ENCODE assay signal across 15 cellular contexts in the genomic region with DNA sequence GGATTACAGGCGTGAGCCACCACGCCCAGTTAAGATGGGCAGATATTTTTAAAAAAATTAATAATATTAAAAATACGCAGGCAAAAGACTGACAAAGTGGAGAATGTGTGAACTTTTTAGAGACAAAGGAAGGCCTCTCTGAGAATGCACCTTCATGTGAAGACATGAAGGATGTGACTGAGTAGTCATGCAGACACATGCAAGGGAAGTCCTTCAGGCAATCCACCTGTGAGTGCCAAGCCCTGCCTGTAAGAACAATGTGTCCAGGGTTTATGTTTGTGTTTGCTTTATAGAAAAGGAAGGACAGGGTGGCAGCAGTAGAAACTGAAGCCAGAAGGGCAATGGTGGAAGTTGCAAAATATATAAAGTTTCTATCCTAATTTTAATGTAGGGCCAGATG.
DNase-seq lines count a peak whose midpoint lies in the region; ATAC-seq and TF ChIP-seq lines count a peak whose summit lies in the region.
"Had no signal": no experiment of that assay in that cellular context is flagged by ENCODE, and none has a peak within 500 bp of the region (broad histone marks: within the 10 kb centered on the region; RNA-seq: fewer than 3 reads in every experiment).

No MANE protein-coding gene starts in this region.

- TF ChIP-seq CTCF in mammary epithelial cell (conservative IDR thresholded peaks at IDR 0.05 in 1 of 2, IDR thresholded peaks at IDR 0.05 in 1 of 2; ENCODE audit: extremely low read depth in 1 of 2, insufficient read depth in 1 of 2, low read depth in 1 of 2, low read length in 2 of 2) (no peak), mucosa of descending colon (IDR thresholded peaks at IDR 0.05) (no peak)

- H3K9ac ChIP-seq in mammary epithelial cell (ENCODE audit: insufficient read depth, low read length) = no peak overlapping the region

- no peaks in the 10 kb centered on the region for H3K9me3 ChIP-seq in mammary epithelial cell (replicated peaks; ENCODE audit: insufficient read depth, low read length)
- H3K9me3 ChIP-seq in mucosa of descending colon = no peaks in the 10 kb centered on the region
- H3K9me3 ChIP-seq: BE2C, Caco-2 had no signal

- H3K36me3 ChIP-seq in mammary epithelial cell (ENCODE audit: insufficient read depth, low read length) = no peaks in the 10 kb centered on the region
- no peaks in the 10 kb centered on the region for H3K36me3 ChIP-seq in mucosa of descending colon (ENCODE audit: low read depth)
- H3K36me3 ChIP-seq: BE2C had no signal

- H3K4me3 ChIP-seq in mammary epithelial cell (replicated peaks in 1 of 3; ENCODE audit: insufficient read depth in 1 of 3, low read depth in 2 of 3, low read length in 3 of 3) (no peak overlapping the region), mucosa of descending colon (no peak overlapping the region)
- H3K4me3 ChIP-seq: GM23338 had no signal

- in situ Hi-C loops in mammary epithelial cell (cut with MboI; ENCODE audit: low sequenced_read_pairs in 2 of 2) = no loop called here

- H3K27ac ChIP-seq in mammary epithelial cell (ENCODE audit: insufficient read depth, low read depth, low read length) = peak overlapping the region; percentile 37

- no TSS peak for BruUV-seq in mammary epithelial cell (replicated peaks; lab: Mats Ljungman, UMichigan)

- dilution Hi-C loops in mammary epithelial cell (cut with HindIII; ENCODE audit: low sequenced_read_pairs) = no loop called here

- peak overlapping the region; percentile 41 for H3K4me2 ChIP-seq in mammary epithelial cell (ENCODE audit: insufficient read depth, low read depth, low read length)
- H3K4me2 ChIP-seq: GM23338 had no signal

- ATAC-seq in esophagus mucosa (peak; percentile 97), mucosa of descending colon (peak; percentile 36), GM21447 (IDR thresholded peaks at IDR 0.05; ENCODE audit: unreplicated experiment) (no peak), GM18511 (IDR thresholded peaks at IDR 0.05; ENCODE audit: unreplicated experiment) (no peak)
- ATAC-seq: GM23338 had no signal

- no peak overlapping the region for H2AFZ ChIP-seq in mammary epithelial cell (ENCODE audit: low read depth, low read length)
- H2AFZ ChIP-seq: GM23338 had no signal

- H4K20me1 ChIP-seq in mammary epithelial cell (ENCODE audit: insufficient read depth, low read length) = no peaks in the 10 kb centered on the region

- peaks cover 8% of the 10 kb centered on the region for H3K4me1 ChIP-seq in mammary epithelial cell (ENCODE audit: insufficient read depth, low read length)
- H3K4me1 ChIP-seq in mucosa of descending colon (ENCODE audit: low read depth) = no peaks in the 10 kb centered on the region
- H3K4me1 ChIP-seq: BE2C, Caco-2 had no signal

- intact Hi-C loops in mammary epithelial cell (cut with micrococcal nuclease) = no loop called here
- intact Hi-C loops in mucosa of descending colon (cut with DNase I, micrococcal nuclease) = no loop called here

- DNase-seq in NCI-H69 (lab: John Stamatoyannopoulos, UW) = peak; percentile 12
- DNase-seq in mammary epithelial cell = peak; percentile 57
- no peak for DNase-seq in mucosa of descending colon
- DNase-seq in COR-L47 (lab: John Stamatoyannopoulos, UW) = no peak
- DNase-seq: BE2C; C1 segment of cervical spinal cord; Caco-2; CD4-positive, CD25-positive, alpha-beta regulatory T cell; CD8-positive, alpha-beta memory T cell; GDM1; HCEC 1CT had no signal

- 67% methylated on average over 3 of the region's 3 CpGs for WGBS in mammary epithelial cell (ENCODE audit: low coverage, missing lambda C conversion rate)

- CTCF ChIA-PET in mammary epithelial cell (lab: Charles Lee; ENCODE audit: low non-redundant PET) = no interaction called here

- no peaks in the 10 kb centered on the region for H3K27me3 ChIP-seq in mammary epithelial cell (ENCODE audit: insufficient read depth, low read length)
- H3K27me3 ChIP-seq: BE2C had no signal

- H3K79me2 ChIP-seq in mammary epithelial cell (ENCODE audit: insufficient read depth, low read length) = no peaks in the 10 kb centered on the region

Comparison
In these comparisons a context has a peak if more than half of its experiments do, and no peak if none do; other contexts are left out.
1. DNase-seq: peak in NCI-H69 (single experiment) and mammary epithelial cell (single experiment); none in mucosa of descending colon (0 of 3) and COR-L47 (single experiment).
2. ATAC-seq: peak in esophagus mucosa (single experiment) and mucosa of descending colon (single experiment); none in GM21447 (single experiment) and GM18511 (single experiment).